ENCODE assay signal across 18 cellular contexts in the genomic region with DNA sequence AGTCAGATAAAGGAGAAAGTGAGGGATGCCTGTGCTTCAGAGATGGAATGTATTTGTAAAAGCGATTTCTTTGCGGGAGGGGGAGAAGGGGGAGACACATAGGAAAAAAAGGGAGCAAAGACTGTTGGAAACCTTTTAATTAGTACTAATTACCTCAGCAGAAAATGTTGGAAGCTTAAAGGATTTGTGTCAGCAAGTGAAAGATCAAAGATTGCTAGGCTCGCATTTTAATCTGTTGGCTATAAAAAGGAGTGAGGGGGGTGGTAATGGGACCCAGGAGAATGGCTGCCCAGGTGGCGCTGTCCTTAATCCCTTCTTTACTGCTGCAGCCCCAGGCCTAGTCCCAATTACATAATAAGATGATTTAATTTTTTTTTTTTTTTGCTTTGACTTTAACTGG.
"Had no signal": no experiment of that assay in that cellular context is flagged by ENCODE, and none has a peak within 500 bp of the region (broad histone marks: within the 10 kb centered on the region; RNA-seq: fewer than 3 reads in every experiment).

No MANE protein-coding gene starts in this region.

- H3K4me3 ChIP-seq: colonic mucosa, heart left ventricle, lung had no signal

- H3K4me3 Mint-ChIP-seq: naive thymus-derived CD4-positive, alpha-beta T cell; nephron progenitor cell had no signal

- H3K36me3 ChIP-seq: colonic mucosa, heart left ventricle had no signal

- DNase-seq: colonic mucosa; effector memory CD4-positive, alpha-beta T cell; heart left ventricle; hippocampal formation; left colon; left ventricle myocardium superior; mesenchymal stem cell; midbrain; naive thymus-derived CD4-positive, alpha-beta T cell; nephron progenitor cell; posterior cingulate gyrus; right cardiac atrium; small intestine; stimulated activated CD4-positive, alpha-beta T cell treated with anti-CD3 and anti-CD28 coated beads, Interleukin-12 subunit alpha, Interleukin-12 subunit beta, amount 100 ng/mL, for 4 hours; stimulated activated naive CD4-positive, alpha-beta T cell treated with Interleukin-2 at 50 U/mL for 16 hours; trophoblast cell had no signal

- H3K27me3 ChIP-seq: colonic mucosa, heart left ventricle had no signal

- H3K27ac Mint-ChIP-seq: naive thymus-derived CD4-positive, alpha-beta T cell; nephron progenitor cell had no signal

- ATAC-seq: esophagus mucosa; heart left ventricle; left colon; left ventricle myocardium superior; naive thymus-derived CD4-positive, alpha-beta T cell; right cardiac atrium had no signal

- H3K9me3 ChIP-seq: colonic mucosa, heart left ventricle had no signal

- H3K4me1 Mint-ChIP-seq: naive thymus-derived CD4-positive, alpha-beta T cell had no signal

- H3K27ac ChIP-seq: colonic mucosa, heart left ventricle had no signal

- H3K9me3 Mint-ChIP-seq: nephron progenitor cell had no signal

- H3K36me3 Mint-ChIP-seq: naive thymus-derived CD4-positive, alpha-beta T cell had no signal
